7 cellular contexts compared by ENCODE assay signal in genomic region chr2:154546341-154546740, GRCh38.
"Had no signal": no experiment of that assay in that cellular context is flagged by ENCODE, and none has a peak within 500 bp of the region (broad histone marks: within the 10 kb centered on the region; RNA-seq: fewer than 3 reads in every experiment).

No MANE protein-coding gene starts in this region.

- ATAC-seq: GM12878 had no signal

- H3K4me3 ChIP-seq: GM12878 had no signal

- FAIRE-seq: GM12878, GM12891, GM12892, GM18507, GM19239 had no signal

- DNase-seq: GDM1, GF-D8 had no signal
